ENCODE assay signal across 1 cellular context in the genomic region with DNA sequence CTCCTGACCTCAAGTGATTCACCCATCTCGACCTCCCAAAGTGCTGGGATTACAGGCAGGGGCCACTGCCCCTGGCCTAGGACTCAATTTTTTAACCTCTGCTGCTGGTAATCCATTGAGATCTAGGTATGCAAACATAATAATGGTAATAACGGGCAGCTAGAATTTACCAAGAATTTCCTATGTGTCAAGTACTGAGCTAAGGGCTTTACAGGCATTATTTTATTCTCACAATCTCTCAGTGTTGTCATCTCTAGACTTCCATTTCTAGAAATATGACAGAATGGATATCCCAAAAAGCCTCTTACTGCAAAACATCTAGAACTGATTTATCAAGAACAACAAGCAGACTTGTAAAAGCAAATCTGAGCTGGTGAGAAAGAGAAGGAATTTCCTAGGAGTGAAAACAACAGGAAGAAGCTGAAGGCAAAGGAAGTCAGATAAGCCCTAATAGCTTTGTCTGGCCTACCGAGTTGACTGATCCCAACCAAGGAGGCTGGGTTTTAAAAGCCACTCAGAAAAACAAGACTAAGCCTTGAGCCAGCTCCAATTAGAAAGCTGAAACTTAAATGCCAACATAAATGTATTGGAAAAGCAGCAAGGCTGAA.
TF ChIP-seq lines count a peak whose summit lies in the region.

No MANE protein-coding gene starts in this region.

TF ChIP-seq in IMR-90, 13 proteins besides CTCF, POLR2A, EP300 and RAD21:
- no peak for TF ChIP-seq CHD1 (IDR thresholded peaks at IDR 0.05; ENCODE audit: low read depth, low read length)
- no peak for TF ChIP-seq RFX5 (IDR thresholded peaks at IDR 0.05; ENCODE audit: low read depth, low read length)
- no peak for TF ChIP-seq MXI1 (IDR thresholded peaks at IDR 0.05; ENCODE audit: borderline replicate concordance, low read depth, low read length)
- TF ChIP-seq, protein P1, sequence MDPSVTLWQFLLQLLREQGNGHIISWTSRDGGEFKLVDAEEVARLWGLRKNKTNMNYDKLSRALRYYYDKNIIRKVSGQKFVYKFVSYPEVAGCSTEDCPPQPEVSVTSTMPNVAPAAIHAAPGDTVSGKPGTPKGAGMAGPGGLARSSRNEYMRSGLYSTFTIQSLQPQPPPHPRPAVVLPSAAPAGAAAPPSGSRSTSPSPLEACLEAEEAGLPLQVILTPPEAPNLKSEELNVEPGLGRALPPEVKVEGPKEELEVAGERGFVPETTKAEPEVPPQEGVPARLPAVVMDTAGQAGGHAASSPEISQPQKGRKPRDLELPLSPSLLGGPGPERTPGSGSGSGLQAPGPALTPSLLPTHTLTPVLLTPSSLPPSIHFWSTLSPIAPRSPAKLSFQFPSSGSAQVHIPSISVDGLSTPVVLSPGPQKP (IDR thresholded peaks at IDR 0.05; ENCODE audit: borderline replicate concordance, low read depth, low read length): no peak
- TF ChIP-seq, protein P2, sequence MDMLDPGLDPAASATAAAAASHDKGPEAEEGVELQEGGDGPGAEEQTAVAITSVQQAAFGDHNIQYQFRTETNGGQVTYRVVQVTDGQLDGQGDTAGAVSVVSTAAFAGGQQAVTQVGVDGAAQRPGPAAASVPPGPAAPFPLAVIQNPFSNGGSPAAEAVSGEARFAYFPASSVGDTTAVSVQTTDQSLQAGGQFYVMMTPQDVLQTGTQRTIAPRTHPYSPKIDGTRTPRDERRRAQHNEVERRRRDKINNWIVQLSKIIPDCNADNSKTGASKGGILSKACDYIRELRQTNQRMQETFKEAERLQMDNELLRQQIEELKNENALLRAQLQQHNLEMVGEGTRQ (IDR thresholded peaks at IDR 0.05; ENCODE audit: low read depth, low read length): no peak
- no peak for TF ChIP-seq FOS (IDR thresholded peaks at IDR 0.05; ENCODE audit: low read depth, low read length)
- TF ChIP-seq NFE2L2 (IDR thresholded peaks at IDR 0.05; ENCODE audit: low read depth, low read length): no peak
- TF ChIP-seq BHLHE40 (IDR thresholded peaks at IDR 0.05; ENCODE audit: low read depth, low read length): no peak
- no peak for TF ChIP-seq RCOR1 (IDR thresholded peaks at IDR 0.05; ENCODE audit: insufficient replicate concordance, low read length)
- no peak for TF ChIP-seq CEBPB (IDR thresholded peaks at IDR 0.05; ENCODE audit: low read depth, low read length)
- TF ChIP-seq SMC3 (IDR thresholded peaks at IDR 0.05; ENCODE audit: low read depth, low read length): no peak
- no peak for TF ChIP-seq MAZ (IDR thresholded peaks at IDR 0.05; ENCODE audit: borderline replicate concordance, low read depth, low read length)
- no peak for TF ChIP-seq MAFK (IDR thresholded peaks at IDR 0.05; ENCODE audit: low read depth, low read length)
